1 cellular context compared by ENCODE assay signal in genomic region chr16:53052519-53053501, GRCh38.
TF ChIP-seq lines count a peak whose summit lies in the region.

Gene CHD9NB, minus strand, starts transcription at chr16:53052897. Its CDS starts 8,739 bp downstream, at chr16:53044158.

TF ChIP-seq in IMR-90, 13 proteins besides CTCF, POLR2A, EP300 and RAD21 (continued from another document):
- no peak; the same call in 1 of the 2 replicates for TF ChIP-seq USF2 (IDR thresholded peaks at IDR 0.05; ENCODE audit: low read depth, low read length)
